Comparison of ENCODE assay signal across 15 cellular contexts in the genomic region with DNA sequence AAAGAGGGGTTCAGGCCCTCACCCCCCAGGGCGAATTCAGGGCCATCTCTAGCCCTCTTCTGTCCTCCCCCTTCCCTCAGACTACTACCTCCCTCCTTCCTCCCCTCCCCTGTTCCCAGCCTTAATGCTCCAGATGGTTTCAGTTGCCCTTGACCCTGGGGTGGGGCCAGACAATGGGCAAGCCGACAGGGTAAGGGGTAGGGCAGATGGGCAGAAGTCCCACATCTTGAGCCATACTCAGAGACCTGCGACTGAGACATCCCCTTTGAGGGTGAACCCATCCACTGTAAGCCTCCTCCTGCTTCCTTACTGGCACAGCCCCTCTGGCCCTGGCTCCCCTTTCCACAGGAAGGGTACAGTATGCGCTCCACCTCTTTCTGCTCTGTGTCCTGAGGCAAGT. TPM values are rescaled to one million over a fixed set of nuclear protein-coding genes. Genes with fewer than 3 reads are reported as not detected.
DNase-seq lines count a peak whose midpoint lies in the region; ATAC-seq and TF ChIP-seq lines count a peak whose summit lies in the region.
"Had no signal": no experiment of that assay in that cellular context is flagged by ENCODE, and none has a peak within 500 bp of the region (broad histone marks: within the 10 kb centered on the region; RNA-seq: fewer than 3 reads in every experiment).

No MANE protein-coding gene starts in this region.

- ATAC-seq in naive thymus-derived CD4-positive, alpha-beta T cell, result no peak
- ATAC-seq in GM19351 (IDR thresholded peaks at IDR 0.05; ENCODE audit: unreplicated experiment) (no peak), gastroesophageal sphincter (no peak)
- ATAC-seq: activated naive CD4-positive, alpha-beta T cell treated with anti-CD3 and anti-CD28 coated beads, Interleukin-2, amount 50 U/mL, for 72 hours had no signal

- H3K36me3 Mint-ChIP-seq in Caco-2 (ENCODE audit: insufficient read depth, unreplicated experiment), result peaks cover 39% of the 10 kb centered on the region
- H3K36me3 Mint-ChIP-seq in naive thymus-derived CD4-positive, alpha-beta T cell, result peaks cover 8 to 29% (median 9%) of the 10 kb centered on the region in 5 donors

- TF ChIP-seq POLR2A in gastroesophageal sphincter (IDR thresholded peaks at IDR 0.05), result no peak

- H3K9me3 ChIP-seq in Caco-2 (no peaks in the 10 kb centered on the region), adipocyte (ENCODE audit: control insufficient read depth, low read length) (no peaks in the 10 kb centered on the region), gastroesophageal sphincter (no peaks in the 10 kb centered on the region)
- H3K9me3 ChIP-seq in naive thymus-derived CD4-positive, alpha-beta T cell (ENCODE audit: control insufficient read depth in 2 of 3, low read length in 3 of 3), result no peaks in the 10 kb centered on the region

- WGBS in gastroesophageal sphincter (ENCODE audit: low coverage in 1 of 2), 2 donors, result 67% methylated on average over 3 of the region's 4 CpGs; no CpG with 5 or more reads in 1 of the 2 donors

- H3K9ac ChIP-seq in adipocyte (ENCODE audit: low read length), result peak overlapping the region; percentile 100

- H3K27me3 ChIP-seq in Caco-2 (replicated peaks; ENCODE audit: control insufficient read depth, insufficient read depth, low read length), result no peaks in the 10 kb centered on the region
- no peaks in the 10 kb centered on the region for H3K27me3 ChIP-seq in adipocyte (replicated peaks; ENCODE audit: control insufficient read depth, insufficient read depth, low read length)
- H3K27me3 ChIP-seq in naive thymus-derived CD4-positive, alpha-beta T cell (ENCODE audit: control insufficient read depth in 2 of 2, insufficient read depth in 2 of 2, low read length in 2 of 2), result no peaks in the 10 kb centered on the region
- H3K27me3 ChIP-seq in gastroesophageal sphincter, result no peaks in the 10 kb centered on the region

- peak overlapping the region; percentile 100 for H3K27ac Mint-ChIP-seq in Caco-2 (ENCODE audit: unreplicated experiment)
- peak overlapping the region in 3 of 9 donors; percentile 32 to 56 (median 41) for H3K27ac Mint-ChIP-seq in naive thymus-derived CD4-positive, alpha-beta T cell

- H3K4me3 ChIP-seq in Caco-2 (ENCODE audit: low read depth, low read length) (no peak overlapping the region), adipocyte (ENCODE audit: low read length) (peak overlapping the region; percentile 98), gastroesophageal sphincter (no peak overlapping the region)
- no peak overlapping the region for H3K4me3 ChIP-seq in naive thymus-derived CD4-positive, alpha-beta T cell (ENCODE audit: low read length)
- H3K4me3 ChIP-seq: lung had no signal

- no peaks in the 10 kb centered on the region for H3K9me3 Mint-ChIP-seq in Caco-2 (ENCODE audit: unreplicated experiment)
- H3K9me3 Mint-ChIP-seq in naive thymus-derived CD4-positive, alpha-beta T cell, result peaks cover 0 to 6% (median 0%) of the 10 kb centered on the region in 11 donors
- H3K9me3 Mint-ChIP-seq: activated naive CD4-positive, alpha-beta T cell treated with anti-CD3 and anti-CD28 coated beads, Interleukin-2, amount 50 U/mL, for 72 hours had no signal

- H3K36me3 ChIP-seq in Caco-2 (ENCODE audit: control insufficient read depth, insufficient read depth, low read length) (peaks cover 4% of the 10 kb centered on the region), adipocyte (ENCODE audit: control insufficient read depth, insufficient read depth, low read length, severe bottlenecking) (peaks cover 28% of the 10 kb centered on the region), gastroesophageal sphincter (peaks cover 0 to 30% of the 10 kb centered on the region in 2 donors)
- H3K36me3 ChIP-seq in naive thymus-derived CD4-positive, alpha-beta T cell (ENCODE audit: control insufficient read depth in 2 of 3, insufficient read depth in 3 of 3, low read length in 3 of 3), result peaks cover 0 to 21% (median 0%) of the 10 kb centered on the region in 3 experiments

- intact Hi-C loops in Caco-2 (cut with micrococcal nuclease; ENCODE audit: unreplicated experiment), result no loop called here
- intact Hi-C loops in naive thymus-derived CD4-positive, alpha-beta T cell (cut with micrococcal nuclease), result loop anchor here (2.0 to 10.0 kb wide), 9 partner anchors 36 to 1326 kb away; a partner anchor contains a TSS

- TF ChIP-seq CTCF in Caco-2 (IDR thresholded peaks at IDR 0.05; ENCODE audit: insufficient read depth in 1 of 2, low read depth in 1 of 2, low read length in 1 of 2, severe bottlenecking in 1 of 2, unreplicated experiment in 1 of 2), result no peak
- TF ChIP-seq CTCF in gastroesophageal sphincter (IDR thresholded peaks at IDR 0.05), result no peak

- peaks cover 11% of the 10 kb centered on the region for H3K4me1 Mint-ChIP-seq in Caco-2 (ENCODE audit: low read depth, unreplicated experiment)
- peaks cover 28 to 39% (median 34%) of the 10 kb centered on the region in 7 donors for H3K4me1 Mint-ChIP-seq in naive thymus-derived CD4-positive, alpha-beta T cell

- H3K4me1 ChIP-seq in Caco-2, result peaks cover 13% of the 10 kb centered on the region
- H3K4me1 ChIP-seq in adipocyte (ENCODE audit: control insufficient read depth, insufficient read depth, low read length), result peaks cover 32% of the 10 kb centered on the region
- H3K4me1 ChIP-seq in naive thymus-derived CD4-positive, alpha-beta T cell (ENCODE audit: control insufficient read depth in 2 of 2, insufficient read depth in 2 of 2, low read length in 2 of 2), result peaks cover 21 to 23% of the 10 kb centered on the region in 2 donors
- peaks cover 0 to 39% (median 19%) of the 10 kb centered on the region in 3 donors for H3K4me1 ChIP-seq in gastroesophageal sphincter

- BruUV-seq in Caco-2 (replicated peaks; lab: Mats Ljungman, UMichigan), result no TSS peak

- POLR2A ChIA-PET in Caco-2 (lab: Charles Lee), result interaction anchor here (1.1 kb wide), 1 partner anchor 46 kb away, joined by 3 read pairs; no protein-coding TSS in a partner anchor
- POLR2A ChIA-PET in naive thymus-derived CD4-positive, alpha-beta T cell (lab: Charles Lee), result no interaction called here

- no peak for DNase-seq in Caco-2
- DNase-seq in HuH-7 (ENCODE audit: low spot score), result peak; percentile 12
- DNase-seq in adipocyte (ENCODE audit: low read depth), result peak; percentile 45
- DNase-seq in naive thymus-derived CD4-positive, alpha-beta T cell, result no peak
- no peak for DNase-seq in NCI-H2029 treated with DMSO at 0.1 percent for 48 hours (lab: John Stamatoyannopoulos, UW)
- no peak for DNase-seq in NCI-H1092 (lab: John Stamatoyannopoulos, UW)
- DNase-seq: DMS53; NCI-H345; stimulated activated CD4-positive, alpha-beta T cell treated with anti-CD3 and anti-CD28 coated beads, Interleukin-12 subunit alpha, Interleukin-12 subunit beta, amount 100 ng/mL, for 4 hours; stimulated activated naive CD4-positive, alpha-beta T cell treated with Interleukin-2 at 50 U/mL for 16 hours; T1000 had no signal

- H3K27me3 Mint-ChIP-seq in Caco-2 (ENCODE audit: insufficient read depth, unreplicated experiment), result no peaks in the 10 kb centered on the region
- peaks cover 0 to 5% (median 0%) of the 10 kb centered on the region in 5 donors for H3K27me3 Mint-ChIP-seq in naive thymus-derived CD4-positive, alpha-beta T cell

- TF ChIP-seq EP300 in gastroesophageal sphincter (IDR thresholded peaks at IDR 0.05), result no peak

- H3K27ac ChIP-seq in naive thymus-derived CD4-positive, alpha-beta T cell (ENCODE audit: low read depth, low read length), result no peak overlapping the region
- H3K27ac ChIP-seq in gastroesophageal sphincter, result peak overlapping the region in 1 of 4 donors; percentile 6

- CTCF ChIA-PET in Caco-2 (lab: Charles Lee), result no interaction called here
- CTCF ChIA-PET in naive thymus-derived CD4-positive, alpha-beta T cell (lab: Charles Lee), result no interaction called here

- peak overlapping the region; percentile 98 for H3K4me3 Mint-ChIP-seq in Caco-2 (ENCODE audit: unreplicated experiment)
- H3K4me3 Mint-ChIP-seq in naive thymus-derived CD4-positive, alpha-beta T cell, result peak overlapping the region in 6 of 10 donors; percentile 29 to 99 (median 73)

RNA-seq across cellular contexts. Expression of a gene that starts 1.9 kb away (rescaled TPM):
- 47.7 and 49.6 TPM in 2 replicates for total RNA-seq in Caco-2 (2022)
- total RNA-seq in naive thymus-derived CD4-positive, alpha-beta T cell, result 10 to 100 TPM; 10.8 to 39.4 (median 14.7) TPM
- 10 to 100 TPM in 1 of 2 donors, 1 to 10 TPM in 1; 8.1 to 13.0 TPM for polyA plus RNA-seq in naive thymus-derived CD4-positive, alpha-beta T cell
- total RNA-seq in gastroesophageal sphincter, result 10 to 100 TPM in 3 of 4 donors, 1 to 10 TPM in 1; 7.2 to 27.7 (median 19.6) TPM

RNA-seq across cellular contexts. Expression of a gene that starts 2.1 kb away (rescaled TPM):
- total RNA-seq in Caco-2 (2022) (343 and 358 TPM in 2 replicates), gastroesophageal sphincter (100 to 1,000 TPM; 169 to 209 (median 204) TPM)
- total RNA-seq in naive thymus-derived CD4-positive, alpha-beta T cell, result 100 to 1,000 TPM; 249 to 366 (median 273) TPM
- 100 to 1,000 TPM; 189 to 195 TPM for polyA plus RNA-seq in naive thymus-derived CD4-positive, alpha-beta T cell

RNA-seq across cellular contexts. Expression of a gene that starts 40.5 kb away (rescaled TPM):
- 20.4 and 21.1 TPM in 2 replicates for total RNA-seq in Caco-2 (2022)
- 1 to 10 TPM in 2 of 5 experiments, under 1 TPM in 2, not detected in 1; 0.37 to 7.5 (median 2.0) TPM for total RNA-seq in naive thymus-derived CD4-positive, alpha-beta T cell
- polyA plus RNA-seq in naive thymus-derived CD4-positive, alpha-beta T cell, result under 1 TPM in 1 of 2 donors, not detected in 1; 0.09 TPM
- total RNA-seq in gastroesophageal sphincter, result 10 to 100 TPM; 17.8 to 65.5 (median 36.8) TPM

RNA-seq across cellular contexts. Expression of a gene that starts 49.6 kb away (rescaled TPM):
- total RNA-seq in Caco-2 (2022) (1.1 and 1.8 TPM in 2 replicates), gastroesophageal sphincter (under 1 TPM in 3 of 4 donors, not detected in 1; 0.40 to 0.73 (median 0.72) TPM)
- total RNA-seq in naive thymus-derived CD4-positive, alpha-beta T cell, result 1 to 10 TPM in 2 of 5 experiments, under 1 TPM in 2, not detected in 1; 0.32 to 1.7 (median 0.89) TPM
- polyA plus RNA-seq in naive thymus-derived CD4-positive, alpha-beta T cell, result not detected

Comparison
In these comparisons a context has a peak if more than half of its experiments do, and no peak if none do; other contexts are left out.
1. DNase-seq: peak in HuH-7 (single experiment) and adipocyte (single experiment); none in Caco-2 (0 of 2), naive thymus-derived CD4-positive, alpha-beta T cell (0 of 9), NCI-H2029 treated with DMSO at 0.1 percent for 48 hours (single experiment) and NCI-H1092 (single experiment).